Comparison of ENCODE assay signal across 8 cellular contexts in the genomic region with DNA sequence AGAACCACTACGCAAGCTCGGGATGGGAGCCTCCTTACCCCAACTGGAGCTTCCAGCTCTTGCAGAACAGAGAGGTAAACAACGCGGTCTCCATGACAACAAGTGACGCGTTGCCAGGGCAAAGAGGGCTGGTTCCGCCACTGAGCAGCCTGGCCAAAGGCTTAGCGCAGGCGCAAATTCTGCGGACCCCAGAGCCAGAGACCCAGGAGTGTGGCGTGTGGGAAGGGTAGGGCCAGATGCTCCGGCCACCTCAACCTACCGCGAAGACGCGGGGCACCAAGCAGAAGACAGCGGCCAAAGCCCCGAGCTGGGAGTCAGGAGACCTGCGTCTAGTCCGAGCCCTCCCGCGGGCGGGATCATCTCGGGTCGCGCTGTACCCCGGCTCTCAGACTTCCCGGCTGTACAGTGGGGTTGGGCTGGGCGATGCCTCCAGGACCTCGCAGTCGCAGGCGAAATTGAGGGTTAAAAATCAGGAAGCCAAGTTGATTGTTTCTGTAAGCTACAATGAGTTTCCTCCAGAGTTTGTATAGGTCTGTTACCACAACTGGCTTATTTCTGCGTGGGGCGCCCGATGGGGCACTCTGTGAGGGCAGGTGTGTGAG. TPM values are rescaled to one million over a fixed set of nuclear protein-coding genes. Genes with fewer than 3 reads are reported as not detected.
DNase-seq lines count a peak whose midpoint lies in the region; FAIRE-seq and TF ChIP-seq lines count a peak whose summit lies in the region.

TEKT1 (minus strand) TSS at position 68 of the 602 bp plus-strand sequence. CDS start 1,353 bp downstream, outside the sequence.

- H3K27me3 ChIP-seq in dorsolateral prefrontal cortex (peaks cover 0 to 71% (median 15%) of the 10 kb centered on the region in 45 donors), Karpas-422 (ENCODE audit: low read length) (no peaks in the 10 kb centered on the region)

- no peak for TF ChIP-seq RAD21 in Ishikawa (IDR thresholded peaks at IDR 0.05; ENCODE audit: low read depth)

- no peak within 1 kb of the TSS for H3K4me2 ChIP-seq in Karpas-422 (ENCODE audit: low read depth, low read length, poor library complexity, severe bottlenecking)

- H3K79me2 ChIP-seq in Karpas-422 (ENCODE audit: low read length) = no peaks in the 10 kb centered on the region

- no peak within 1 kb of the TSS for H3K27ac ChIP-seq in dorsolateral prefrontal cortex
- no peak within 1 kb of the TSS for H3K27ac ChIP-seq in Karpas-422 (ENCODE audit: low read length)

- DNase-seq in Calu3 (peak; percentile 77), dorsolateral prefrontal cortex (peak; percentile 16 to 85 (median 77)), left kidney (ENCODE audit: low read depth, low spot score) (peak; percentile 97), H54 (ENCODE audit: insufficient read length, low spot score) (no peak), Karpas-422 (no peak)
- peak; percentile 74 for DNase-seq in activated CD4-positive, alpha-beta T cell treated with anti-CD3 and anti-CD28 coated beads, Interleukin-2, amount 50 U/mL, for 1 hour
- peak; percentile 63 for DNase-seq in stimulated activated CD4-positive, alpha-beta T cell treated with anti-CD3 and anti-CD28 coated beads, Interleukin-1b, Interleukin-23, amount 100 ng/mL, for 48 hours

- H3K9me3 ChIP-seq in Karpas-422 (ENCODE audit: low read length) = no peaks in the 10 kb centered on the region

- peak within 1 kb of the TSS; percentile 6 to 75 (median 56) for H3K4me3 ChIP-seq in dorsolateral prefrontal cortex
- no peak within 1 kb of the TSS for H3K4me3 ChIP-seq in Karpas-422 (ENCODE audit: low read length)

- H3K36me3 ChIP-seq in Karpas-422 (ENCODE audit: insufficient read depth, low read length) = no peaks in the 10 kb centered on the region

- no peaks in the 10 kb centered on the region for H4K20me1 ChIP-seq in Karpas-422 (ENCODE audit: insufficient read depth, low read depth, low read length)

- no peaks in the 10 kb centered on the region for H3K4me1 Mint-ChIP-seq in Calu3 (ENCODE audit: low read depth, unreplicated experiment)

- H3K4me3 Mint-ChIP-seq in Calu3 (ENCODE audit: low read depth, unreplicated experiment) = peak within 1 kb of the TSS; percentile 67

- CTCF ChIA-PET in Calu3 (lab: Charles Lee) = interaction anchor here (1.4 kb wide), 1 partner anchor 12 kb away, joined by 4 read pairs; no protein-coding TSS in a partner anchor

- H3K4me1 ChIP-seq in Karpas-422 (ENCODE audit: low read length) = no peaks in the 10 kb centered on the region

- peaks cover 6% of the 10 kb centered on the region for H3K36me3 Mint-ChIP-seq in Calu3 (ENCODE audit: insufficient read depth, unreplicated experiment)

- H2AFZ ChIP-seq in Karpas-422 (ENCODE audit: low read length) = no peak within 1 kb of the TSS

- TF ChIP-seq CTCF in Calu3 (IDR thresholded peaks at IDR 0.05; ENCODE audit: unreplicated experiment) (no peak), dorsolateral prefrontal cortex (IDR thresholded peaks at IDR 0.05 in 54 of 56, conservative IDR thresholded peaks at IDR 0.05 in 2 of 56; ENCODE audit: low read depth in 1 of 56, partially characterized antibody in 56 of 56) (no peak)

- H3K9ac ChIP-seq in Karpas-422 (ENCODE audit: low read length) = no peak within 1 kb of the TSS

- H3K9me3 Mint-ChIP-seq in Calu3 (ENCODE audit: low read depth, unreplicated experiment) = no peaks in the 10 kb centered on the region

- TF ChIP-seq EP300 in Ishikawa (IDR thresholded peaks at IDR 0.05; ENCODE audit: borderline replicate concordance) = no peak

- intact Hi-C loops in Calu3 (cut with micrococcal nuclease; ENCODE audit: unreplicated experiment) = no loop called here
- intact Hi-C loops in dorsolateral prefrontal cortex (cut with DNase I) = loop anchor here in 1 of 2 donors (10.0 kb wide), 1 partner anchor 167 kb away; no protein-coding TSS in a partner anchor

- H3K27ac Mint-ChIP-seq in Calu3 (ENCODE audit: unreplicated experiment) = peak within 1 kb of the TSS; percentile 2

- FAIRE-seq in H54 (lab: Jason Lieb, UNC) = no peak

- H3K9me2 ChIP-seq in Karpas-422 (replicated peaks; ENCODE audit: insufficient read depth, low read length) = no peaks in the 10 kb centered on the region

- H3K27me3 Mint-ChIP-seq in Calu3 (ENCODE audit: unreplicated experiment) = peaks cover 52% of the 10 kb centered on the region

- BruUV-seq in Calu3 (replicated peaks; lab: Mats Ljungman, UMichigan) = no TSS peak

- TF ChIP-seq POLR2A in H54 (IDR thresholded peaks at IDR 0.05; ENCODE audit: low read depth, low read length) = no peak

TF ChIP-seq in Ishikawa, 13 proteins besides CTCF, POLR2A, EP300 and RAD21:
- TF ChIP-seq, protein P1, sequence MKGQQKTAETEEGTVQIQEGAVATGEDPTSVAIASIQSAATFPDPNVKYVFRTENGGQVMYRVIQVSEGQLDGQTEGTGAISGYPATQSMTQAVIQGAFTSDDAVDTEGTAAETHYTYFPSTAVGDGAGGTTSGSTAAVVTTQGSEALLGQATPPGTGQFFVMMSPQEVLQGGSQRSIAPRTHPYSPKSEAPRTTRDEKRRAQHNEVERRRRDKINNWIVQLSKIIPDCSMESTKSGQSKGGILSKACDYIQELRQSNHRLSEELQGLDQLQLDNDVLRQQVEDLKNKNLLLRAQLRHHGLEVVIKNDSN (IDR thresholded peaks at IDR 0.05) = no peak
- TF ChIP-seq FOXM1 (IDR thresholded peaks at IDR 0.05; ENCODE audit: borderline replicate concordance, low read depth) (no peak), CREB1 (IDR thresholded peaks at IDR 0.05; ENCODE audit: low read depth) (peak; percentile 64), REST (IDR thresholded peaks at IDR 0.05; ENCODE audit: low read depth) (no peak), ZBTB7A (IDR thresholded peaks at IDR 0.05; ENCODE audit: low read depth) (no peak)

RNA-seq across cellular contexts. Expression of gene TEKT1, which starts in this region (rescaled TPM):
- total RNA-seq in Calu3 (2022) (not detected in 2 replicates), dorsolateral prefrontal cortex (1 to 10 TPM in 42 of 120 experiments, under 1 TPM in 76, not detected in 2; 0.10 to 7.3 (median 0.80) TPM)
- not detected in 2 replicates for total RNA-seq in Karpas-422 (2014; rRNA removed; shearing (Covaris generic); ENCODE audit: low replicate concordance)

Comparison
In these comparisons a context has a peak if more than half of its experiments do, and no peak if none do; other contexts are left out.
1. Peak in DNase-seq in Calu3; RNA of the gene not detected or under 1 TPM.
2. DNase-seq: peak in activated CD4-positive, alpha-beta T cell treated with anti-CD3 and anti-CD28 coated beads, Interleukin-2, amount 50 U/mL, for 1 hour (single experiment), dorsolateral prefrontal cortex (10 of 10), left kidney (single experiment) and stimulated activated CD4-positive, alpha-beta T cell treated with anti-CD3 and anti-CD28 coated beads, Interleukin-1b, Interleukin-23, amount 100 ng/mL, for 48 hours (single experiment); none in H54 (single experiment) and Karpas-422 (single experiment).